29 cellular contexts compared by ENCODE assay signal in genomic region chr6:130617658-130618057, GRCh38.
DNase-seq lines count a peak whose midpoint lies in the region; ATAC-seq, FAIRE-seq and TF ChIP-seq lines count a peak whose summit lies in the region.
"Had no signal": no experiment of that assay in that cellular context is flagged by ENCODE, and none has a peak within 500 bp of the region (broad histone marks: within the 10 kb centered on the region; RNA-seq: fewer than 3 reads in every experiment).

No MANE protein-coding gene starts in this region.

- H2BK5ac ChIP-seq in H9 (ENCODE audit: insufficient read length, low read length), result no peak overlapping the region
- H2BK5ac ChIP-seq in IMR-90 (ENCODE audit: low read depth, low read length, poor library complexity, severe bottlenecking), result no peak overlapping the region
- no peak overlapping the region for H2BK5ac ChIP-seq in H1 (ENCODE audit: low read depth, low read length)

- H4K91ac ChIP-seq in H9 (ENCODE audit: insufficient read length, low read depth, low read length) (no peak overlapping the region), IMR-90 (ENCODE audit: insufficient read depth, low read depth, low read length) (no peak overlapping the region), H1 (replicated peaks; ENCODE audit: insufficient read length, low read length) (no peak overlapping the region)

- H3K23me2 ChIP-seq in H9 (ENCODE audit: insufficient read length, low read depth, low read length, poor library complexity, severe bottlenecking), result no peaks in the 10 kb centered on the region
- H3K23me2 ChIP-seq in H1 (ENCODE audit: low read depth, low read length), result no peaks in the 10 kb centered on the region

- H4K20me1 ChIP-seq in H9 (ENCODE audit: control insufficient read depth, insufficient read depth, insufficient read length) (no peaks in the 10 kb centered on the region), IMR-90 (ENCODE audit: insufficient read depth, low read length) (no peaks in the 10 kb centered on the region), H1 (replicated peaks in 1 of 2; ENCODE audit: control insufficient read depth in 1 of 2, insufficient read depth in 2 of 2, low read length in 2 of 2) (no peaks in the 10 kb centered on the region), neural progenitor cell (ENCODE audit: low read depth) (no peaks in the 10 kb centered on the region)

- H3K9ac ChIP-seq in H9 (ENCODE audit: extremely low read depth, insufficient read length, low read length) (no peak overlapping the region), IMR-90 (ENCODE audit: low read depth, low read length) (no peak overlapping the region), H1 (replicated peaks in 1 of 4; ENCODE audit: extremely low read depth in 1 of 4, low read depth in 3 of 4, low read length in 3 of 4) (no peak overlapping the region), neural progenitor cell (no peak overlapping the region)
- H3K9ac ChIP-seq: KMS-11 had no signal

- H3K36me3 ChIP-seq in IMR-90 (ENCODE audit: control insufficient read depth, insufficient read depth, low read length), result no peaks in the 10 kb centered on the region
- no peaks in the 10 kb centered on the region for H3K36me3 ChIP-seq in H1 (ENCODE audit: control insufficient read depth in 2 of 4, insufficient read depth in 4 of 4, low read length in 3 of 4)
- H3K36me3 ChIP-seq in neural progenitor cell, result no peaks in the 10 kb centered on the region
- H3K36me3 ChIP-seq in esophagus squamous epithelium, result no peaks in the 10 kb centered on the region
- H3K36me3 ChIP-seq: SJSA1 had no signal

- no peak for DNase-seq in H9
- DNase-seq in IMR-90, result no peak
- no peak for DNase-seq in H1 (ENCODE audit: low read depth in 1 of 2, low spot score in 2 of 2)
- peak; percentile 66 for DNase-seq in neural progenitor cell (ENCODE audit: low spot score)
- no peak for DNase-seq in esophagus squamous epithelium (lab: John Stamatoyannopoulos, UW)
- DNase-seq in GM19238 (ENCODE audit: insufficient read length, low spot score), result no peak
- DNase-seq: CD8-positive, alpha-beta memory T cell; DMS 273 treated with DMSO at 0.1 percent for 48 hours; DMS79; EL; GDM1; HFFc6; NCI-H1092; NCI-H1417 treated with DMSO at 0.1 percent for 48 hours; NCI-H1694 treated with DMSO at 0.1 percent for 48 hours; NCI-H2081 treated with DMSO at 0.1 percent for 48 hours; NCI-H2171; NCI-H345; NCI-H510A treated with DMSO at 0.1 percent for 48 hours; PC-9; Right ventricle myocardium superior had no signal

- no peak overlapping the region for H2BK20ac ChIP-seq in H9 (ENCODE audit: low read depth, low read length, poor library complexity, severe bottlenecking)
- H2BK20ac ChIP-seq in IMR-90 (ENCODE audit: low read depth, low read length), result peak overlapping the region; percentile 46; the same call in 1 of the 2 replicates
- no peak overlapping the region for H2BK20ac ChIP-seq in H1 (ENCODE audit: low read length)

- no peaks in the 10 kb centered on the region for H3F3A ChIP-seq in neural progenitor cell (ENCODE audit: low read depth)

- no peak overlapping the region for H3K4me2 ChIP-seq in H9 (ENCODE audit: insufficient read depth, insufficient read length, low read length)
- H3K4me2 ChIP-seq in IMR-90 (ENCODE audit: low read depth, low read length), result no peak overlapping the region
- H3K4me2 ChIP-seq in H1 (ENCODE audit: insufficient read depth in 1 of 2, low read depth in 2 of 2, low read length in 2 of 2), result no peak overlapping the region
- H3K4me2 ChIP-seq in neural progenitor cell, result no peak overlapping the region
- H3K4me2 ChIP-seq: KMS-11, PC-9 had no signal

- H3K4me1 ChIP-seq in H9 (ENCODE audit: insufficient read depth, low read length) (peaks cover 9% of the 10 kb centered on the region; the same call in 1 of the 2 replicates), IMR-90 (ENCODE audit: control insufficient read depth, insufficient read depth, low read length) (no peaks in the 10 kb centered on the region), H1 (replicated peaks in 1 of 4; ENCODE audit: control insufficient read depth in 3 of 4, insufficient read depth in 4 of 4, low read length in 3 of 4) (peaks cover 0 to 10% (median 2%) of the 10 kb centered on the region in 4 experiments; a peak in 2 of 7 replicates), neural progenitor cell (peaks cover 18% of the 10 kb centered on the region), esophagus squamous epithelium (no peaks in the 10 kb centered on the region)

- TF ChIP-seq EP300 in H1 (IDR thresholded peaks at IDR 0.05; ENCODE audit: borderline replicate concordance in 1 of 2, low read depth in 2 of 2, low read length in 2 of 2), result no peak

- CTCF ChIA-PET in IMR-90 (lab: Yijun Ruan, JAX) (no interaction called here), H1 (lab: Charles Lee; ENCODE audit: partially characterized antibody) (no interaction called here)

- no TSS peak for BruUV-seq in IMR-90 (replicated peaks; lab: Mats Ljungman, UMichigan)

- in situ Hi-C loops in IMR-90 (cut with MboI; ENCODE audit: low sequenced_read_pairs), result no loop called here

- H3K27me3 ChIP-seq in H9 (ENCODE audit: insufficient read depth, low read length) (no peaks in the 10 kb centered on the region), IMR-90 (ENCODE audit: control insufficient read depth, insufficient read depth, low read length) (no peaks in the 10 kb centered on the region), H1 (replicated peaks in 1 of 4; ENCODE audit: control insufficient read depth in 3 of 4, extremely low read depth in 1 of 4, insufficient read depth in 3 of 4, low read length in 3 of 4) (peaks cover 0 to 2% (median 0%) of the 10 kb centered on the region in 4 experiments; a peak in 1 of 7 replicates), neural progenitor cell (no peaks in the 10 kb centered on the region), esophagus squamous epithelium (no peaks in the 10 kb centered on the region)
- H3K27me3 ChIP-seq: SJSA1 had no signal

- H3K4me3 Mint-ChIP-seq in H9 (no peak overlapping the region), neural progenitor cell (no peak overlapping the region)
- H3K4me3 Mint-ChIP-seq: B cell; CD14-positive monocyte; CD8-positive, alpha-beta memory T cell; HFFc6; IgD-negative memory B cell had no signal

- no peak overlapping the region for H3K23ac ChIP-seq in H9 (ENCODE audit: insufficient read length, low read depth, low read length)
- no peak overlapping the region for H3K23ac ChIP-seq in IMR-90 (ENCODE audit: low read depth, low read length)
- H3K23ac ChIP-seq in H1 (ENCODE audit: insufficient read length), result no peak overlapping the region

- no peak overlapping the region for H2AK9ac ChIP-seq in IMR-90 (replicated peaks; ENCODE audit: low read depth, low read length, poor library complexity)

- H2BK120ac ChIP-seq in H9 (ENCODE audit: low read depth, low read length, poor library complexity, severe bottlenecking) (no peak overlapping the region), IMR-90 (ENCODE audit: low read depth, low read length) (no peak overlapping the region), H1 (replicated peaks; ENCODE audit: low read depth, low read length) (no peak overlapping the region)

- H3K9me3 Mint-ChIP-seq in H9 (no peaks in the 10 kb centered on the region; a peak in 1 of 5 replicates), neural progenitor cell (peaks cover 5% of the 10 kb centered on the region)
- H3K9me3 Mint-ChIP-seq: CD8-positive, alpha-beta memory T cell; HFFc6; IgD-negative memory B cell had no signal

- dilution Hi-C loops in IMR-90 (cut with HindIII; ENCODE audit: low sequenced_read_pairs, unreplicated experiment), result no loop called here

- ATAC-seq in IMR-90 (ENCODE audit: low read depth) (no peak), esophagus mucosa (no peak)

- TF ChIP-seq POLR2A in IMR-90 (IDR thresholded peaks at IDR 0.05; ENCODE audit: low read depth, low read length), result no peak
- TF ChIP-seq POLR2A in H1 (IDR thresholded peaks at IDR 0.05; ENCODE audit: control extremely low read depth in 1 of 2, low read depth in 2 of 2, low read length in 2 of 2), result no peak
- no peak for TF ChIP-seq POLR2A in esophagus squamous epithelium (IDR thresholded peaks at IDR 0.05)

- H3K36me3 Mint-ChIP-seq in H9 (ENCODE audit: insufficient read depth in 1 of 3, low read depth in 3 of 3) (no peaks in the 10 kb centered on the region), neural progenitor cell (no peaks in the 10 kb centered on the region)
- H3K36me3 Mint-ChIP-seq: CD14-positive monocyte; CD8-positive, alpha-beta memory T cell; IgD-negative memory B cell had no signal

- H3K27me3 Mint-ChIP-seq in H9 (ENCODE audit: low read depth) (no peaks in the 10 kb centered on the region), neural progenitor cell (ENCODE audit: insufficient read depth, low read depth) (no peaks in the 10 kb centered on the region)
- H3K27me3 Mint-ChIP-seq: B cell; CD8-positive, alpha-beta memory T cell; IgD-negative memory B cell had no signal

- H3T11ph ChIP-seq in H9 (ENCODE audit: low read length), result no peak overlapping the region

- H3K56ac ChIP-seq in H9 (ENCODE audit: insufficient read length, low read depth, low read length) (no peak overlapping the region), IMR-90 (ENCODE audit: extremely low read depth, insufficient read depth, low read length) (no peak overlapping the region), H1 (replicated peaks; ENCODE audit: insufficient read length, low read depth, low read length) (no peak overlapping the region)

- intact Hi-C loops in IMR-90 (cut with micrococcal nuclease) (no loop called here), esophagus squamous epithelium (cut with DNase I) (no loop called here)

- no CpG with 5 or more reads among the region's 2 CpGs for WGBS in H9 (ENCODE audit: extremely low coverage, insufficient read length, low lambda C conversion rate)
- WGBS in IMR-90 (ENCODE audit: extremely low coverage in 2 of 2, insufficient read length in 1 of 2), 2 experiments, result no CpG with 5 or more reads among the region's 2 CpGs
- WGBS in H1 (ENCODE audit: extremely low coverage in 1 of 2, insufficient coverage in 1 of 2, insufficient read length in 1 of 2, insufficient replicate concordance in 2 of 2, low coverage in 1 of 2, low lambda C conversion rate in 2 of 2, missing lambda C conversion rate in 1 of 2), 2 experiments, result 91% methylated on average over 2 of the region's 2 CpGs; no CpG with 5 or more reads in 1 of the 2 experiments
- 75 to 82% methylated on average over 2 of the region's 2 CpGs for WGBS in esophagus squamous epithelium, 2 donors

- H3K4ac ChIP-seq in H9 (ENCODE audit: low read depth, low read length) (no peak overlapping the region), IMR-90 (ENCODE audit: low read depth, low read length) (no peak overlapping the region), H1 (replicated peaks; ENCODE audit: insufficient read length, low read depth, low read length) (no peak overlapping the region)

- H3K9me3 ChIP-seq in H9 (ENCODE audit: control insufficient read depth, low read depth, low read length) (no peaks in the 10 kb centered on the region), IMR-90 (ENCODE audit: control insufficient read depth, insufficient read depth, low read length) (no peaks in the 10 kb centered on the region), H1 (ENCODE audit: insufficient read depth in 2 of 2, low read depth in 1 of 2, low read length in 1 of 2) (no peaks in the 10 kb centered on the region), neural progenitor cell (ENCODE audit: low read depth) (no peaks in the 10 kb centered on the region), esophagus squamous epithelium (no peaks in the 10 kb centered on the region)
- H3K9me3 ChIP-seq: SJSA1 had no signal

- TF ChIP-seq RAD21 in IMR-90 (IDR thresholded peaks at IDR 0.05; ENCODE audit: low read length) (no peak), H1 (IDR thresholded peaks at IDR 0.05 in 1 of 2, conservative IDR thresholded peaks at IDR 0.05 in 1 of 2; ENCODE audit: low read depth in 2 of 2, low read length in 2 of 2) (peak; percentile 37 to 48; a peak in 3 of 4 replicates)

- POLR2A ChIA-PET in IMR-90 (lab: Charles Lee; ENCODE audit: unreplicated experiment) (no interaction called here), H1 (lab: Charles Lee; ENCODE audit: partially characterized antibody) (no interaction called here)

- H2AK5ac ChIP-seq in H9 (ENCODE audit: insufficient read length, low read length) (no peak overlapping the region), IMR-90 (ENCODE audit: low read depth, low read length) (peak overlapping the region; percentile 13; the same call in 1 of the 2 replicates), H1 (ENCODE audit: low read depth, low read length) (no peak overlapping the region)

- H3K79me1 ChIP-seq in H9 (ENCODE audit: insufficient read depth, low read depth, low read length, poor library complexity, severe bottlenecking) (no peaks in the 10 kb centered on the region), IMR-90 (ENCODE audit: low read depth in 1 of 2, low read length in 2 of 2) (no peaks in the 10 kb centered on the region), H1 (ENCODE audit: low read depth, low read length) (no peaks in the 10 kb centered on the region)

- H3K14ac ChIP-seq in H9 (ENCODE audit: insufficient read depth, low read length) (no peak overlapping the region), IMR-90 (replicated peaks; ENCODE audit: low read depth, low read length) (no peak overlapping the region), H1 (ENCODE audit: insufficient read length) (no peak overlapping the region)

- H3K79me2 ChIP-seq in H9 (ENCODE audit: insufficient read depth, low read length) (no peaks in the 10 kb centered on the region), H1 (ENCODE audit: control insufficient read depth in 1 of 2, insufficient read depth in 2 of 2, low read length in 2 of 2) (no peaks in the 10 kb centered on the region), neural progenitor cell (ENCODE audit: low read depth) (no peaks in the 10 kb centered on the region)

- H3K18ac ChIP-seq in H9 (ENCODE audit: insufficient read length, low read depth, low read length) (no peak overlapping the region), IMR-90 (ENCODE audit: low read depth, low read length) (no peak overlapping the region), H1 (ENCODE audit: extremely low read depth, low read length) (no peak overlapping the region)

- no peak overlapping the region for H4K5ac ChIP-seq in H9 (ENCODE audit: insufficient read length, low read depth, low read length)
- no peak overlapping the region for H4K5ac ChIP-seq in IMR-90 (ENCODE audit: low read depth, low read length)
- no peak overlapping the region for H4K5ac ChIP-seq in H1 (ENCODE audit: insufficient read length, low read depth, low read length)

- H3K27ac ChIP-seq in H9 (ENCODE audit: insufficient read length, low read depth, low read length), result no peak overlapping the region
- no peak overlapping the region for H3K27ac ChIP-seq in IMR-90 (ENCODE audit: insufficient read depth, low read length)
- no peak overlapping the region for H3K27ac ChIP-seq in H1 (ENCODE audit: low read depth, low read length)
- no peak overlapping the region for H3K27ac ChIP-seq in neural progenitor cell
- H3K27ac ChIP-seq in esophagus squamous epithelium, result no peak overlapping the region
- H3K27ac ChIP-seq: KMS-11, PC-9, SJSA1 had no signal

- H2BK12ac ChIP-seq in H9 (ENCODE audit: insufficient read length, low read depth, low read length), result no peak overlapping the region
- no peak overlapping the region for H2BK12ac ChIP-seq in H1 (ENCODE audit: low read depth, low read length)

- no peak overlapping the region for H2AFZ ChIP-seq in H9 (ENCODE audit: low read length)
- peak overlapping the region; percentile 24 for H2AFZ ChIP-seq in IMR-90 (replicated peaks; ENCODE audit: low read length, poor library complexity)
- H2AFZ ChIP-seq in H1 (ENCODE audit: low read length), result 0 out of 2 replicates have a peak overlapping the region, but pooled peaks have one; percentile 59
- H2AFZ ChIP-seq in neural progenitor cell (replicated peaks), result no peak overlapping the region
- H2AFZ ChIP-seq: PC-9 had no signal

- H2BK15ac ChIP-seq in H9 (ENCODE audit: low read depth, low read length) (no peak overlapping the region), IMR-90 (ENCODE audit: low read depth, low read length) (no peak overlapping the region; the same call in 2 of the 3 replicates), H1 (ENCODE audit: low read length) (no peak overlapping the region)

- H3K9me1 ChIP-seq in IMR-90 (ENCODE audit: insufficient read depth, low read length), result no peaks in the 10 kb centered on the region

- FAIRE-seq in H1 (lab: Jason Lieb, UNC), result no peak
- FAIRE-seq: GM12891, HTR-8/SVneo had no signal

- TF ChIP-seq CTCF in H9 (conservative IDR thresholded peaks at IDR 0.05), result 0 out of 3 replicates have a peak, but pooled peaks have one; percentile 11
- TF ChIP-seq CTCF in IMR-90 (conservative IDR thresholded peaks at IDR 0.05; ENCODE audit: low read depth, low read length), result no peak
- TF ChIP-seq CTCF in H1 (IDR thresholded peaks at IDR 0.05; ENCODE audit: control extremely low read depth in 1 of 3, insufficient read depth in 1 of 3, low read depth in 1 of 3, low read length in 3 of 3), result peak in 2 of 3 experiments; percentile 22 to 30; a peak in 2 of 4 replicates
- TF ChIP-seq CTCF in neural progenitor cell (IDR thresholded peaks at IDR 0.05), result peak; percentile 30
- no peak for TF ChIP-seq CTCF in esophagus squamous epithelium (IDR thresholded peaks at IDR 0.05)

- no peak overlapping the region for H3K4me3 ChIP-seq in IMR-90 (ENCODE audit: insufficient read depth, low read depth, low read length)
- no peak overlapping the region for H3K4me3 ChIP-seq in H1 (ENCODE audit: extremely low read depth in 1 of 4, insufficient read depth in 2 of 4, low read depth in 3 of 4, low read length in 4 of 4)
- H3K4me3 ChIP-seq in neural progenitor cell, result no peak overlapping the region
- H3K4me3 ChIP-seq in esophagus squamous epithelium, result no peak overlapping the region
- H3K4me3 ChIP-seq: PC-9, SJSA1 had no signal

- H3K27ac Mint-ChIP-seq in H9 (no peak overlapping the region), neural progenitor cell (no peak overlapping the region)
- H3K27ac Mint-ChIP-seq: B cell; CD14-positive monocyte; CD8-positive, alpha-beta memory T cell; HFFc6; IgD-negative memory B cell had no signal

- H4K8ac ChIP-seq in H9 (replicated peaks; ENCODE audit: insufficient read length, low read depth, low read length) (no peak overlapping the region), IMR-90 (ENCODE audit: low read depth in 2 of 2, low read length in 2 of 2) (no peak overlapping the region), H1 (ENCODE audit: extremely low read depth, insufficient read depth, low read length) (no peak overlapping the region)

- peaks cover 18 to 25% of the 10 kb centered on the region in 2 experiments for H3K4me1 Mint-ChIP-seq in H9
- H3K4me1 Mint-ChIP-seq in neural progenitor cell, result peaks cover 16% of the 10 kb centered on the region
- H3K4me1 Mint-ChIP-seq: B cell, CD14-positive monocyte had no signal

Comparison
In these comparisons a context has a peak if more than half of its experiments do, and no peak if none do; other contexts are left out.
1. H2AFZ ChIP-seq: peak in IMR-90 (single experiment) and H1 (single experiment); none in H9 (single experiment) and neural progenitor cell (single experiment).
2. CTCF ChIP-seq: peak in H9 (single experiment), H1 (2 of 3) and neural progenitor cell (single experiment); none in IMR-90 (single experiment) and esophagus squamous epithelium (0 of 6).